ENCODE assay signal across 1 cellular context in the genomic region with DNA sequence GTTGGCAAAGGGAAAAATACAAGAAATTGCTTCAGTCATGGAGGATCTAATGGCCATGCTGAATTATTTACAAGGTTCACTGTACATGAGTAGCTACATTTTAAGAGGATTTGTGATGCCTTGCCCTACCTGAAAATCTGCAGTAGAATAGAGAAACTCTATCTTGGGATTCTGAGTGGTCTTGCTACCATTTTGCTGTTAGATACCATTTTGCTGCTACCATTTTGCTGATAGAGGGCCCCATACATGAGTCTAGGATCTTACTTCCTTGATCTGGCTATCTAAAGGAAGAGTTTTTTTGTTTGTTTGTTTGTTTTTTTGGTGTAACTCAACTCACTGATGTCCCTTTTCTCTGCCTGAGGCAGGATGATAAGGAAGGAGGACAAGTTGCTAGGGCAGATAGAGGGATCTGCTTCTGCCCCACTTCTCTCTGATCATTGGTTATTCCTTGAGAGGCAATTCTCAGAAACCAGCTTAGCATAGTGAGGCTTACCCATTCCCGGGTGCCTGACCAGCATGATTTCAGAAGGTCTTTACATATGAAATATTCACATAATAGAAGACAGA.
A peak's percentile ranks its signal among the peaks of the same experiment; 100 is the strongest.
TF ChIP-seq lines count a peak whose summit lies in the region.

No MANE protein-coding gene starts in this region.

TF ChIP-seq in K562, 482 proteins besides CTCF, POLR2A, EP300 and RAD21 (continued from another document and continues in another):
- TF ChIP-seq, protein P1, sequence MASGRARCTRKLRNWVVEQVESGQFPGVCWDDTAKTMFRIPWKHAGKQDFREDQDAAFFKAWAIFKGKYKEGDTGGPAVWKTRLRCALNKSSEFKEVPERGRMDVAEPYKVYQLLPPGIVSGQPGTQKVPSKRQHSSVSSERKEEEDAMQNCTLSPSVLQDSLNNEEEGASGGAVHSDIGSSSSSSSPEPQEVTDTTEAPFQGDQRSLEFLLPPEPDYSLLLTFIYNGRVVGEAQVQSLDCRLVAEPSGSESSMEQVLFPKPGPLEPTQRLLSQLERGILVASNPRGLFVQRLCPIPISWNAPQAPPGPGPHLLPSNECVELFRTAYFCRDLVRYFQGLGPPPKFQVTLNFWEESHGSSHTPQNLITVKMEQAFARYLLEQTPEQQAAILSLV (tag; IDR thresholded peaks at IDR 0.05), result no peak
- TF ChIP-seq, protein P2, sequence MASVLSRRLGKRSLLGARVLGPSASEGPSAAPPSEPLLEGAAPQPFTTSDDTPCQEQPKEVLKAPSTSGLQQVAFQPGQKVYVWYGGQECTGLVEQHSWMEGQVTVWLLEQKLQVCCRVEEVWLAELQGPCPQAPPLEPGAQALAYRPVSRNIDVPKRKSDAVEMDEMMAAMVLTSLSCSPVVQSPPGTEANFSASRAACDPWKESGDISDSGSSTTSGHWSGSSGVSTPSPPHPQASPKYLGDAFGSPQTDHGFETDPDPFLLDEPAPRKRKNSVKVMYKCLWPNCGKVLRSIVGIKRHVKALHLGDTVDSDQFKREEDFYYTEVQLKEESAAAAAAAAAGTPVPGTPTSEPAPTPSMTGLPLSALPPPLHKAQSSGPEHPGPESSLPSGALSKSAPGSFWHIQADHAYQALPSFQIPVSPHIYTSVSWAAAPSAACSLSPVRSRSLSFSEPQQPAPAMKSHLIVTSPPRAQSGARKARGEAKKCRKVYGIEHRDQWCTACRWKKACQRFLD (CRISPR knock-in tag; IDR thresholded peaks at IDR 0.05), result no peak
- TF ChIP-seq, protein P3, sequence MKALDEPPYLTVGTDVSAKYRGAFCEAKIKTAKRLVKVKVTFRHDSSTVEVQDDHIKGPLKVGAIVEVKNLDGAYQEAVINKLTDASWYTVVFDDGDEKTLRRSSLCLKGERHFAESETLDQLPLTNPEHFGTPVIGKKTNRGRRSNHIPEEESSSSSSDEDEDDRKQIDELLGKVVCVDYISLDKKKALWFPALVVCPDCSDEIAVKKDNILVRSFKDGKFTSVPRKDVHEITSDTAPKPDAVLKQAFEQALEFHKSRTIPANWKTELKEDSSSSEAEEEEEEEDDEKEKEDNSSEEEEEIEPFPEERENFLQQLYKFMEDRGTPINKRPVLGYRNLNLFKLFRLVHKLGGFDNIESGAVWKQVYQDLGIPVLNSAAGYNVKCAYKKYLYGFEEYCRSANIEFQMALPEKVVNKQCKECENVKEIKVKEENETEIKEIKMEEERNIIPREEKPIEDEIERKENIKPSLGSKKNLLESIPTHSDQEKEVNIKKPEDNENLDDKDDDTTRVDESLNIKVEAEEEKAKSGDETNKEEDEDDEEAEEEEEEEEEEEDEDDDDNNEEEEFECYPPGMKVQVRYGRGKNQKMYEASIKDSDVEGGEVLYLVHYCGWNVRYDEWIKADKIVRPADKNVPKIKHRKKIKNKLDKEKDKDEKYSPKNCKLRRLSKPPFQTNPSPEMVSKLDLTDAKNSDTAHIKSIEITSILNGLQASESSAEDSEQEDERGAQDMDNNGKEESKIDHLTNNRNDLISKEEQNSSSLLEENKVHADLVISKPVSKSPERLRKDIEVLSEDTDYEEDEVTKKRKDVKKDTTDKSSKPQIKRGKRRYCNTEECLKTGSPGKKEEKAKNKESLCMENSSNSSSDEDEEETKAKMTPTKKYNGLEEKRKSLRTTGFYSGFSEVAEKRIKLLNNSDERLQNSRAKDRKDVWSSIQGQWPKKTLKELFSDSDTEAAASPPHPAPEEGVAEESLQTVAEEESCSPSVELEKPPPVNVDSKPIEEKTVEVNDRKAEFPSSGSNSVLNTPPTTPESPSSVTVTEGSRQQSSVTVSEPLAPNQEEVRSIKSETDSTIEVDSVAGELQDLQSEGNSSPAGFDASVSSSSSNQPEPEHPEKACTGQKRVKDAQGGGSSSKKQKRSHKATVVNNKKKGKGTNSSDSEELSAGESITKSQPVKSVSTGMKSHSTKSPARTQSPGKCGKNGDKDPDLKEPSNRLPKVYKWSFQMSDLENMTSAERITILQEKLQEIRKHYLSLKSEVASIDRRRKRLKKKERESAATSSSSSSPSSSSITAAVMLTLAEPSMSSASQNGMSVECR (CRISPR knock-in tag; IDR thresholded peaks at IDR 0.05), result no peak
- TF ChIP-seq ZNF212 (CRISPR knock-in tag; IDR thresholded peaks at IDR 0.05), result no peak
- TF ChIP-seq POLR2B (IDR thresholded peaks at IDR 0.05; ENCODE audit: low read depth, partially characterized antibody), result no peak
- no peak for TF ChIP-seq HNRNPLL (IDR thresholded peaks at IDR 0.05; ENCODE audit: low read depth, low read length, poor library complexity, severe bottlenecking)
- TF ChIP-seq FOS (IDR thresholded peaks at IDR 0.05; ENCODE audit: extremely low read depth, insufficient read length), result no peak
- TF ChIP-seq, protein P4, sequence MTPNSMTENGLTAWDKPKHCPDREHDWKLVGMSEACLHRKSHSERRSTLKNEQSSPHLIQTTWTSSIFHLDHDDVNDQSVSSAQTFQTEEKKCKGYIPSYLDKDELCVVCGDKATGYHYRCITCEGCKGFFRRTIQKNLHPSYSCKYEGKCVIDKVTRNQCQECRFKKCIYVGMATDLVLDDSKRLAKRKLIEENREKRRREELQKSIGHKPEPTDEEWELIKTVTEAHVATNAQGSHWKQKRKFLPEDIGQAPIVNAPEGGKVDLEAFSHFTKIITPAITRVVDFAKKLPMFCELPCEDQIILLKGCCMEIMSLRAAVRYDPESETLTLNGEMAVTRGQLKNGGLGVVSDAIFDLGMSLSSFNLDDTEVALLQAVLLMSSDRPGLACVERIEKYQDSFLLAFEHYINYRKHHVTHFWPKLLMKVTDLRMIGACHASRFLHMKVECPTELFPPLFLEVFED (CRISPR knock-in tag; conservative IDR thresholded peaks at IDR 0.05), result no peak
- no peak for TF ChIP-seq PHTF2 (CRISPR knock-in tag; IDR thresholded peaks at IDR 0.05)
- no peak for TF ChIP-seq SLC30A9 (CRISPR knock-in tag; IDR thresholded peaks at IDR 0.05)
- TF ChIP-seq YBX1 (IDR thresholded peaks at IDR 0.05), result no peak
- TF ChIP-seq BHLHE40 (IDR thresholded peaks at IDR 0.05; ENCODE audit: low read length), result no peak
- TF ChIP-seq, protein P5, sequence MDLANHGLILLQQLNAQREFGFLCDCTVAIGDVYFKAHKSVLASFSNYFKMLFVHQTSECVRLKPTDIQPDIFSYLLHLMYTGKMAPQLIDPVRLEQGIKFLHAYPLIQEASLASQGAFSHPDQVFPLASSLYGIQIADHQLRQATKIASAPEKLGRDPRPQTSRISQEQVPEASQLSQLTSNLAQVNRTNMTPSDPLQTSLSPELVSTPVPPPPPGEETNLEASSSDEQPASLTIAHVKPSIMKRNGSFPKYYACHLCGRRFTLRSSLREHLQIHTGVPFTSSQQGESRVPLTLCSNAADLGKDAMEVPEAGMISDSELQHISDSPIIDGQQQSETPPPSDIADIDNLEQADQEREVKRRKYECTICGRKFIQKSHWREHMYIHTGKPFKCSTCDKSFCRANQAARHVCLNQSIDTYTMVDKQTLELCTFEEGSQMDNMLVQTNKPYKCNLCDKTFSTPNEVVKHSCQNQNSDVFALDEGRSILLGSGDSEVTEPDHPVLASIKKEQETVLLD (IDR thresholded peaks at IDR 0.05), result no peak
- no peak for TF ChIP-seq ZFPM2 (CRISPR knock-in tag; IDR thresholded peaks at IDR 0.05)
- TF ChIP-seq, protein P6, sequence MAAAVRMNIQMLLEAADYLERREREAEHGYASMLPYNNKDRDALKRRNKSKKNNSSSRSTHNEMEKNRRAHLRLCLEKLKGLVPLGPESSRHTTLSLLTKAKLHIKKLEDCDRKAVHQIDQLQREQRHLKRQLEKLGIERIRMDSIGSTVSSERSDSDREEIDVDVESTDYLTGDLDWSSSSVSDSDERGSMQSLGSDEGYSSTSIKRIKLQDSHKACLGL (CRISPR knock-in tag; IDR thresholded peaks at IDR 0.05; ENCODE audit: borderline replicate concordance, poor library complexity, severe bottlenecking), result no peak
- no peak for TF ChIP-seq RBFOX2 (IDR thresholded peaks at IDR 0.05; ENCODE audit: low read depth, low read length)
- no peak for TF ChIP-seq EWSR1 (IDR thresholded peaks at IDR 0.05; ENCODE audit: borderline replicate concordance, low read depth, partially characterized antibody)
- TF ChIP-seq HLTF (IDR thresholded peaks at IDR 0.05), result no peak
- peak; percentile 87 for TF ChIP-seq CBFA2T2 (conservative IDR thresholded peaks at IDR 0.05)
- no peak for TF ChIP-seq PHB (CRISPR knock-in tag; IDR thresholded peaks at IDR 0.05)
- TF ChIP-seq GTF2A2 (tag; IDR thresholded peaks at IDR 0.05), result no peak
- TF ChIP-seq, protein P7, sequence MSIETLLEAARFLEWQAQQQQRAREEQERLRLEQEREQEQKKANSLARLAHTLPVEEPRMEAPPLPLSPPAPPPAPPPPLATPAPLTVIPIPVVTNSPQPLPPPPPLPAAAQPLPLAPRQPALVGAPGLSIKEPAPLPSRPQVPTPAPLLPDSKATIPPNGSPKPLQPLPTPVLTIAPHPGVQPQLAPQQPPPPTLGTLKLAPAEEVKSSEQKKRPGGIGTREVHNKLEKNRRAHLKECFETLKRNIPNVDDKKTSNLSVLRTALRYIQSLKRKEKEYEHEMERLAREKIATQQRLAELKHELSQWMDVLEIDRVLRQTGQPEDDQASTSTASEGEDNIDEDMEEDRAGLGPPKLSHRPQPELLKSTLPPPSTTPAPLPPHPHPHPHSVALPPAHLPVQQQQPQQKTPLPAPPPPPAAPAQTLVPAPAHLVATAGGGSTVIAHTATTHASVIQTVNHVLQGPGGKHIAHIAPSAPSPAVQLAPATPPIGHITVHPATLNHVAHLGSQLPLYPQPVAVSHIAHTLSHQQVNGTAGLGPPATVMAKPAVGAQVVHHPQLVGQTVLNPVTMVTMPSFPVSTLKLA (conservative IDR thresholded peaks at IDR 0.05), result 0 out of 4 replicates have a peak, but pooled peaks of 1 of the 2 experiments have one; percentile 23
- no peak for TF ChIP-seq ZNF175 (CRISPR knock-in tag; IDR thresholded peaks at IDR 0.05; ENCODE audit: low read depth)
- TF ChIP-seq MCM2 (IDR thresholded peaks at IDR 0.05; ENCODE audit: low read depth), result no peak
- no peak for TF ChIP-seq ZNF785 (CRISPR knock-in tag; IDR thresholded peaks at IDR 0.05)
- no peak for TF ChIP-seq SRSF3 (IDR thresholded peaks at IDR 0.05; ENCODE audit: insufficient read depth, low read length)
- TF ChIP-seq FOXA1 (IDR thresholded peaks at IDR 0.05; ENCODE audit: borderline replicate concordance), result no peak
- TF ChIP-seq CCAR2 (IDR thresholded peaks at IDR 0.05; ENCODE audit: low read depth, low read length), result no peak
- no peak for TF ChIP-seq ZNF316 (IDR thresholded peaks at IDR 0.05)
- no peak for TF ChIP-seq ZNF184 (CRISPR knock-in tag; IDR thresholded peaks at IDR 0.05)
- TF ChIP-seq ARID2 (IDR thresholded peaks at IDR 0.05), result no peak
- TF ChIP-seq COPS2 (conservative IDR thresholded peaks at IDR 0.05), result no peak
- TF ChIP-seq FOXM1 (IDR thresholded peaks at IDR 0.05; ENCODE audit: low read depth), result peak; percentile 81; the same call in 1 of the 2 replicates
- TF ChIP-seq FOXM1 (CRISPR knock-in tag; IDR thresholded peaks at IDR 0.05; ENCODE audit: low read depth), result no peak
- TF ChIP-seq, protein P8, sequence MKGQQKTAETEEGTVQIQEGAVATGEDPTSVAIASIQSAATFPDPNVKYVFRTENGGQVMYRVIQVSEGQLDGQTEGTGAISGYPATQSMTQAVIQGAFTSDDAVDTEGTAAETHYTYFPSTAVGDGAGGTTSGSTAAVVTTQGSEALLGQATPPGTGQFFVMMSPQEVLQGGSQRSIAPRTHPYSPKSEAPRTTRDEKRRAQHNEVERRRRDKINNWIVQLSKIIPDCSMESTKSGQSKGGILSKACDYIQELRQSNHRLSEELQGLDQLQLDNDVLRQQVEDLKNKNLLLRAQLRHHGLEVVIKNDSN (CRISPR knock-in tag; IDR thresholded peaks at IDR 0.05), result no peak
- TF ChIP-seq TARDBP (IDR thresholded peaks at IDR 0.05), result no peak
- TF ChIP-seq ZNF644 (tag; IDR thresholded peaks at IDR 0.05; ENCODE audit: low read depth), result no peak
- TF ChIP-seq NBN (IDR thresholded peaks at IDR 0.05; ENCODE audit: low read depth), result 0 out of 2 replicates have a peak, but pooled peaks have one; percentile 38
- no peak for TF ChIP-seq ZNF3 (CRISPR knock-in tag; IDR thresholded peaks at IDR 0.05)
- TF ChIP-seq ZNF408 (CRISPR knock-in tag; IDR thresholded peaks at IDR 0.05; ENCODE audit: low read depth), result no peak
- TF ChIP-seq, protein P9, sequence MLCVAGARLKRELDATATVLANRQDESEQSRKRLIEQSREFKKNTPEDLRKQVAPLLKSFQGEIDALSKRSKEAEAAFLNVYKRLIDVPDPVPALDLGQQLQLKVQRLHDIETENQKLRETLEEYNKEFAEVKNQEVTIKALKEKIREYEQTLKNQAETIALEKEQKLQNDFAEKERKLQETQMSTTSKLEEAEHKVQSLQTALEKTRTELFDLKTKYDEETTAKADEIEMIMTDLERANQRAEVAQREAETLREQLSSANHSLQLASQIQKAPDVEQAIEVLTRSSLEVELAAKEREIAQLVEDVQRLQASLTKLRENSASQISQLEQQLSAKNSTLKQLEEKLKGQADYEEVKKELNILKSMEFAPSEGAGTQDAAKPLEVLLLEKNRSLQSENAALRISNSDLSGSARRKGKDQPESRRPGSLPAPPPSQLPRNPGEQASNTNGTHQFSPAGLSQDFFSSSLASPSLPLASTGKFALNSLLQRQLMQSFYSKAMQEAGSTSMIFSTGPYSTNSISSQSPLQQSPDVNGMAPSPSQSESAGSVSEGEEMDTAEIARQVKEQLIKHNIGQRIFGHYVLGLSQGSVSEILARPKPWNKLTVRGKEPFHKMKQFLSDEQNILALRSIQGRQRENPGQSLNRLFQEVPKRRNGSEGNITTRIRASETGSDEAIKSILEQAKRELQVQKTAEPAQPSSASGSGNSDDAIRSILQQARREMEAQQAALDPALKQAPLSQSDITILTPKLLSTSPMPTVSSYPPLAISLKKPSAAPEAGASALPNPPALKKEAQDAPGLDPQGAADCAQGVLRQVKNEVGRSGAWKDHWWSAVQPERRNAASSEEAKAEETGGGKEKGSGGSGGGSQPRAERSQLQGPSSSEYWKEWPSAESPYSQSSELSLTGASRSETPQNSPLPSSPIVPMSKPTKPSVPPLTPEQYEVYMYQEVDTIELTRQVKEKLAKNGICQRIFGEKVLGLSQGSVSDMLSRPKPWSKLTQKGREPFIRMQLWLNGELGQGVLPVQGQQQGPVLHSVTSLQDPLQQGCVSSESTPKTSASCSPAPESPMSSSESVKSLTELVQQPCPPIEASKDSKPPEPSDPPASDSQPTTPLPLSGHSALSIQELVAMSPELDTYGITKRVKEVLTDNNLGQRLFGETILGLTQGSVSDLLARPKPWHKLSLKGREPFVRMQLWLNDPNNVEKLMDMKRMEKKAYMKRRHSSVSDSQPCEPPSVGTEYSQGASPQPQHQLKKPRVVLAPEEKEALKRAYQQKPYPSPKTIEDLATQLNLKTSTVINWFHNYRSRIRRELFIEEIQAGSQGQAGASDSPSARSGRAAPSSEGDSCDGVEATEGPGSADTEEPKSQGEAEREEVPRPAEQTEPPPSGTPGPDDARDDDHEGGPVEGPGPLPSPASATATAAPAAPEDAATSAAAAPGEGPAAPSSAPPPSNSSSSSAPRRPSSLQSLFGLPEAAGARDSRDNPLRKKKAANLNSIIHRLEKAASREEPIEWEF (CRISPR knock-in tag; IDR thresholded peaks at IDR 0.05), result no peak
- TF ChIP-seq, protein P10, sequence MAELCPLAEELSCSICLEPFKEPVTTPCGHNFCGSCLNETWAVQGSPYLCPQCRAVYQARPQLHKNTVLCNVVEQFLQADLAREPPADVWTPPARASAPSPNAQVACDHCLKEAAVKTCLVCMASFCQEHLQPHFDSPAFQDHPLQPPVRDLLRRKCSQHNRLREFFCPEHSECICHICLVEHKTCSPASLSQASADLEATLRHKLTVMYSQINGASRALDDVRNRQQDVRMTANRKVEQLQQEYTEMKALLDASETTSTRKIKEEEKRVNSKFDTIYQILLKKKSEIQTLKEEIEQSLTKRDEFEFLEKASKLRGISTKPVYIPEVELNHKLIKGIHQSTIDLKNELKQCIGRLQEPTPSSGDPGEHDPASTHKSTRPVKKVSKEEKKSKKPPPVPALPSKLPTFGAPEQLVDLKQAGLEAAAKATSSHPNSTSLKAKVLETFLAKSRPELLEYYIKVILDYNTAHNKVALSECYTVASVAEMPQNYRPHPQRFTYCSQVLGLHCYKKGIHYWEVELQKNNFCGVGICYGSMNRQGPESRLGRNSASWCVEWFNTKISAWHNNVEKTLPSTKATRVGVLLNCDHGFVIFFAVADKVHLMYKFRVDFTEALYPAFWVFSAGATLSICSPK (IDR thresholded peaks at IDR 0.05; ENCODE audit: borderline replicate concordance), result no peak
